Comparison of ENCODE assay signal across 33 cellular contexts in genomic region chr10:78150756-78151155, GRCh38.
"Had no signal": no experiment of that assay in that cellular context is flagged by ENCODE, and none has a peak within 500 bp of the region (broad histone marks: within the 10 kb centered on the region; RNA-seq: fewer than 3 reads in every experiment).

No MANE protein-coding gene starts in this region.

- ATAC-seq: activated CD8-positive, alpha-beta T cell treated with anti-CD3 and anti-CD28 coated beads for 36 hours; activated naive CD4-positive, alpha-beta T cell treated with anti-CD3 and anti-CD28 coated beads, Interleukin-2, amount 50 U/mL, for 72 hours; activated T-cell treated with anti-CD3 and anti-CD28 coated beads, Interleukin-2, amount 50 U/mL, for 4 hours; activated T-helper 17 cell treated with anti-CD3 and anti-CD28 coated beads, Interleukin-2, amount 50 U/mL, for 72 hours; body of pancreas had no signal

- H3K27me3 Mint-ChIP-seq: activated CD8-positive, alpha-beta T cell treated with anti-CD3 and anti-CD28 coated beads for 36 hours; activated naive CD8-positive, alpha-beta T cell treated with anti-CD3 and anti-CD28 coated beads for 36 hours had no signal

- H3K27ac ChIP-seq: adrenal gland, body of pancreas, brain microvascular endothelial cell, breast epithelium, VCaP had no signal

- H3K9me3 Mint-ChIP-seq: activated B cell treated with CpG ODN at 0.5 μM for 24 hours; activated CD4-positive, alpha-beta memory T cell treated with anti-CD3 and anti-CD28 coated beads for 36 hours; activated CD4-positive, alpha-beta T cell treated with anti-CD3 and anti-CD28 coated beads, Interleukin-2, amount 10 ng/mL, durations not matched to agents 24 days and 14 days; activated CD8-positive, alpha-beta T cell treated with anti-CD3 and anti-CD28 coated beads for 36 hours; activated naive CD4-positive, alpha-beta T cell treated with anti-CD3 and anti-CD28 coated beads for 36 hours; activated naive CD4-positive, alpha-beta T cell treated with anti-CD3 and anti-CD28 coated beads, Interleukin-2, amount 50 U/mL, for 72 hours; activated naive CD8-positive, alpha-beta T cell treated with anti-CD3 and anti-CD28 coated beads for 36 hours; activated T-cell treated with anti-CD3 and anti-CD28 coated beads, Interleukin-2, amount 50 U/mL, for 4 hours; activated T-cell treated with anti-CD3 and anti-CD28 coated beads, Interleukin-2, amount 50 U/mL, for 72 hours; activated T-helper 1 cell treated with anti-CD3 and anti-CD28 coated beads, Interleukin-12 subunit alpha, Interleukin-12 subunit beta, Interleukin-2, Interleukin-4 antibody, amounts not matched to agents 30 ng/mL and 10 ng/mL and 1 ng/mL, durations not matched to agents 14 hours and 24 hours and 36 hours; activated T-helper 17 cell treated with anti-CD3 and anti-CD28 coated beads, Interleukin-2, amount 50 U/mL, for 72 hours; T-helper 1 cell treated with Interleukin-12 subunit alpha and Interleukin-12 subunit beta and Interleukin-4 antibody, amounts not matched to agents 30 μg/mL and 1 μg/mL, for 36 hours had no signal

- H3K27me3 ChIP-seq: adrenal gland, body of pancreas, breast epithelium had no signal

- H3K36me3 Mint-ChIP-seq: activated CD4-positive, alpha-beta memory T cell treated with anti-CD3 and anti-CD28 coated beads for 36 hours; activated naive CD4-positive, alpha-beta T cell treated with anti-CD3 and anti-CD28 coated beads, Interleukin-2, amount 50 U/mL, for 72 hours; activated naive CD8-positive, alpha-beta T cell treated with anti-CD3 and anti-CD28 coated beads for 36 hours had no signal

- H3K4me3 ChIP-seq: adrenal gland, body of pancreas, breast epithelium had no signal

- H3K4me1 ChIP-seq: adrenal gland, body of pancreas, breast epithelium had no signal

- H3K4me1 Mint-ChIP-seq: activated B cell treated with CpG ODN at 0.5 μM for 24 hours; activated CD4-positive, alpha-beta T cell treated with anti-CD3 and anti-CD28 coated beads, Interleukin-2, amount 10 ng/mL, durations not matched to agents 24 days and 14 days; activated naive CD8-positive, alpha-beta T cell treated with anti-CD3 and anti-CD28 coated beads for 36 hours; activated T-helper 17 cell treated with anti-CD3 and anti-CD28 coated beads, Interleukin-2, amount 50 U/mL, for 72 hours had no signal

- H3K9me3 ChIP-seq: adrenal gland, body of pancreas, breast epithelium had no signal

- H3K27ac Mint-ChIP-seq: activated B cell treated with CpG ODN at 0.5 μM for 24 hours; activated CD4-positive, alpha-beta memory T cell treated with anti-CD3 and anti-CD28 coated beads for 36 hours; activated CD4-positive, alpha-beta T cell treated with anti-CD3 and anti-CD28 coated beads, Interleukin-2, amount 10 ng/mL, durations not matched to agents 24 days and 14 days; activated CD8-positive, alpha-beta T cell treated with anti-CD3 and anti-CD28 coated beads for 36 hours; activated naive CD4-positive, alpha-beta T cell treated with anti-CD3 and anti-CD28 coated beads for 36 hours; activated naive CD4-positive, alpha-beta T cell treated with anti-CD3 and anti-CD28 coated beads, Interleukin-2, amount 50 U/mL, for 72 hours; activated naive CD8-positive, alpha-beta T cell treated with anti-CD3 and anti-CD28 coated beads for 36 hours; activated T-cell treated with anti-CD3 and anti-CD28 coated beads, Interleukin-2, amount 50 U/mL, for 72 hours; activated T-helper 1 cell treated with anti-CD3 and anti-CD28 coated beads, Interleukin-12 subunit alpha, Interleukin-12 subunit beta, Interleukin-2, Interleukin-4 antibody, amounts not matched to agents 30 ng/mL and 10 ng/mL and 1 ng/mL, durations not matched to agents 14 hours and 24 hours and 36 hours; activated T-helper 17 cell treated with anti-CD3 and anti-CD28 coated beads, Interleukin-2, amount 50 U/mL, for 72 hours; T-helper 1 cell treated with Interleukin-12 subunit alpha and Interleukin-12 subunit beta and Interleukin-4 antibody, amounts not matched to agents 30 μg/mL and 1 μg/mL, for 36 hours; T-helper 2 cell treated with Interferon-gamma antibody and Interleukin-4, amounts not matched to agents 5 μg/mL and 100 μg/mL, for 36 hours had no signal

- H3K36me3 ChIP-seq: adrenal gland, brain microvascular endothelial cell, breast epithelium had no signal

- DNase-seq: activated B cell treated with CpG ODN at 0.5 μM for 24 hours; activated CD4-positive, alpha-beta memory T cell treated with anti-CD3 and anti-CD28 coated beads for 36 hours; activated CD4-positive, alpha-beta T cell treated with anti-CD3 and anti-CD28 coated beads for 4 hours; activated CD4-positive, alpha-beta T cell treated with anti-CD3 and anti-CD28 coated beads, Interleukin-2, amount 10 ng/mL, durations not matched to agents 24 days and 14 days; activated CD4-positive, alpha-beta T cell treated with anti-CD3 and anti-CD28 coated beads, Interleukin-2, amount 50 U/mL, for 1 hour; activated CD4-positive, alpha-beta T cell treated with anti-CD3 and anti-CD28 coated beads, Interleukin-2, amount 50 U/mL, for 4 hours; activated CD4-positive, CD25-positive, alpha-beta regulatory T cell treated with anti-CD3 and anti-CD28 coated beads, Interleukin-2, amount 50 U/mL, for 72 hours; activated CD8-positive, alpha-beta memory T cell treated with anti-CD3 and anti-CD28 coated beads, Interleukin-2, amount 50 U/mL, for 4 hours; activated CD8-positive, alpha-beta T cell treated with anti-CD3 and anti-CD28 coated beads for 36 hours; activated effector memory CD4-positive, alpha-beta T cell treated with anti-CD3 and anti-CD28 coated beads, Interleukin-2, amount 50 U/mL, for 16 hours; activated gamma-delta T cell treated with Interleukin-2 at 50 U/mL for 16 hours; activated naive CD4-positive, alpha-beta T cell; activated naive CD4-positive, alpha-beta T cell treated with anti-CD3 and anti-CD28 coated beads for 36 hours; activated naive CD4-positive, alpha-beta T cell treated with anti-CD3 and anti-CD28 coated beads, Interleukin-2, amount 50 U/mL, for 16 hours; activated naive CD8-positive, alpha-beta T cell treated with anti-CD3 and anti-CD28 coated beads for 36 hours; activated T-cell treated with anti-CD3 and anti-CD28 coated beads for 4 hours; activated T-cell treated with anti-CD3 and anti-CD28 coated beads, Interleukin-2, amount 50 U/mL, for 1 hour; activated T-cell treated with anti-CD3 and anti-CD28 coated beads, Interleukin-2, amount 50 U/mL, for 4 hours; activated T-cell treated with anti-CD3 and anti-CD28 coated beads, Interleukin-2, amount 50 U/mL, for 72 hours; adrenal gland; amniotic stem cell; aorta; body of pancreas; brain microvascular endothelial cell; central memory CD4-positive, alpha-beta T cell; T-helper 9 cell had no signal

- H3K4me3 Mint-ChIP-seq: activated B cell treated with CpG ODN at 0.5 μM for 24 hours; activated CD4-positive, alpha-beta memory T cell treated with anti-CD3 and anti-CD28 coated beads for 36 hours; activated CD4-positive, alpha-beta T cell treated with anti-CD3 and anti-CD28 coated beads, Interleukin-2, amount 10 ng/mL, durations not matched to agents 24 days and 14 days; activated CD8-positive, alpha-beta T cell treated with anti-CD3 and anti-CD28 coated beads for 36 hours; activated naive CD4-positive, alpha-beta T cell treated with anti-CD3 and anti-CD28 coated beads for 36 hours; activated naive CD8-positive, alpha-beta T cell treated with anti-CD3 and anti-CD28 coated beads for 36 hours; activated T-cell treated with anti-CD3 and anti-CD28 coated beads, Interleukin-2, amount 50 U/mL, for 4 hours; activated T-cell treated with anti-CD3 and anti-CD28 coated beads, Interleukin-2, amount 50 U/mL, for 72 hours; activated T-helper 1 cell treated with anti-CD3 and anti-CD28 coated beads, Interleukin-12 subunit alpha, Interleukin-12 subunit beta, Interleukin-2, Interleukin-4 antibody, amounts not matched to agents 30 ng/mL and 10 ng/mL and 1 ng/mL, durations not matched to agents 14 hours and 24 hours and 36 hours; activated T-helper 17 cell treated with anti-CD3 and anti-CD28 coated beads, Interleukin-2, amount 50 U/mL, for 72 hours; T-helper 1 cell treated with Interleukin-12 subunit alpha and Interleukin-12 subunit beta and Interleukin-4 antibody, amounts not matched to agents 30 μg/mL and 1 μg/mL, for 36 hours; T-helper 2 cell treated with Interferon-gamma antibody and Interleukin-4, amounts not matched to agents 5 μg/mL and 100 μg/mL, for 36 hours had no signal
